ENCODE assay signal across 9 cellular contexts in the genomic region with DNA sequence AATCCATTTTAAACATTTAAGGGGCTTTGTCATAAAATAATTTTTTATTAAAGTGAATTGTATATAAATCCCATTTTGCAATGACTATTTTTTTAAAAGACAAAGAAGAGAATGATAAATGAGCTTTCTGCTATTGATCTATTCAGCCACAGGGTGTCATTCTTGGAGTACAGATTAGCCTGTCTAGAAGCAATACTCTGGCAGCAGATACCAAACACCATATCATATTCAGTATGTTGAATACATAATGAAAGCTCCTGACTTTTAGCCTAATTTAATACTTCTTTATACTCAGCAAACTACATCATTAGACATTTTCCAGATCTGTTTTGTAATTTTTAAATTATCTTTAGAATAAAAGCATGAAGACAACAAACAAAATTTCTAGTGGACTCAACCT.
A peak's percentile ranks its signal among the peaks of the same experiment; 100 is the strongest.
DNase-seq lines count a peak whose midpoint lies in the region; ATAC-seq and TF ChIP-seq lines count a peak whose summit lies in the region.
"Had no signal": no experiment of that assay in that cellular context is flagged by ENCODE, and none has a peak within 500 bp of the region (broad histone marks: within the 10 kb centered on the region; RNA-seq: fewer than 3 reads in every experiment).

No MANE protein-coding gene starts in this region.

- no peaks in the 10 kb centered on the region for H3K36me3 Mint-ChIP-seq in activated naive CD4-positive, alpha-beta T cell treated with anti-CD3 and anti-CD28 coated beads, Interleukin-2, amount 50 U/mL, for 72 hours
- no peaks in the 10 kb centered on the region for H3K36me3 Mint-ChIP-seq in immature natural killer cell
- H3K36me3 Mint-ChIP-seq: memory B cell had no signal

- H3K4me1 ChIP-seq in body of pancreas, result no peaks in the 10 kb centered on the region

- H3K36me3 ChIP-seq in body of pancreas (replicated peaks in 1 of 2; ENCODE audit: insufficient read depth in 1 of 2, low read depth in 2 of 2), result no peaks in the 10 kb centered on the region

- ATAC-seq in body of pancreas, result peak; percentile 64
- ATAC-seq in HG03196 (IDR thresholded peaks at IDR 0.05; ENCODE audit: unreplicated experiment), result no peak
- ATAC-seq in activated naive CD4-positive, alpha-beta T cell treated with anti-CD3 and anti-CD28 coated beads, Interleukin-2, amount 50 U/mL, for 72 hours, result no peak
- ATAC-seq in HG02678 (IDR thresholded peaks at IDR 0.05; ENCODE audit: unreplicated experiment), result no peak

- no peak overlapping the region for H3K4me3 ChIP-seq in body of pancreas

- peak; percentile 7 to 69 (median 54) for TF ChIP-seq CTCF in body of pancreas (IDR thresholded peaks at IDR 0.05)

- H3K9me3 Mint-ChIP-seq in activated naive CD4-positive, alpha-beta T cell treated with anti-CD3 and anti-CD28 coated beads, Interleukin-2, amount 50 U/mL, for 72 hours, result peaks cover 9 to 10% of the 10 kb centered on the region in 2 donors
- peaks cover under 1 to 12% (median 7%) of the 10 kb centered on the region in 6 donors for H3K9me3 Mint-ChIP-seq in immature natural killer cell

- H3K27ac Mint-ChIP-seq in activated naive CD4-positive, alpha-beta T cell treated with anti-CD3 and anti-CD28 coated beads, Interleukin-2, amount 50 U/mL, for 72 hours, result no peak overlapping the region
- H3K27ac Mint-ChIP-seq in immature natural killer cell, result no peak overlapping the region
- H3K27ac Mint-ChIP-seq: memory B cell had no signal

- H3K4me3 Mint-ChIP-seq in immature natural killer cell, result no peak overlapping the region
- H3K4me3 Mint-ChIP-seq: memory B cell had no signal

- H3K27ac ChIP-seq in body of pancreas, result no peak overlapping the region

- DNase-seq in EL, result peak; percentile 70
- peak; percentile 19 for DNase-seq in NCI-H146 treated with DMSO at 0.1 percent for 48 hours (lab: John Stamatoyannopoulos, UW; ENCODE audit: unreplicated experiment)
- peak in 1 of 4 donors; percentile 8 for DNase-seq in body of pancreas
- peak; percentile 79 for DNase-seq in kidney tubule cell (ENCODE audit: low spot score)
- DNase-seq in activated naive CD4-positive, alpha-beta T cell treated with anti-CD3 and anti-CD28 coated beads, Interleukin-2, amount 50 U/mL, for 72 hours (ENCODE audit: low spot score in 2 of 2), result no peak
- DNase-seq in immature natural killer cell, result no peak

- H3K4me1 Mint-ChIP-seq in immature natural killer cell, result no peaks in the 10 kb centered on the region
- H3K4me1 Mint-ChIP-seq: memory B cell had no signal

- no peaks in the 10 kb centered on the region for H3K27me3 ChIP-seq in body of pancreas

- H3K9me3 ChIP-seq in body of pancreas, result no peaks in the 10 kb centered on the region

- TF ChIP-seq POLR2A in body of pancreas (IDR thresholded peaks at IDR 0.05), result no peak

- no peaks in the 10 kb centered on the region for H3K27me3 Mint-ChIP-seq in immature natural killer cell (ENCODE audit: low read depth in 3 of 3)
- H3K27me3 Mint-ChIP-seq: memory B cell had no signal

- intact Hi-C loops in body of pancreas (cut with DNase I), result loop anchor here (10.0 kb wide), 1 partner anchor 719 kb away; no protein-coding TSS in a partner anchor

Comparison
In these comparisons a context has a peak if more than half of its experiments do, and no peak if none do; other contexts are left out.
1. DNase-seq: peak in EL (single experiment), NCI-H146 treated with DMSO at 0.1 percent for 48 hours (single experiment) and kidney tubule cell (single experiment); none in activated naive CD4-positive, alpha-beta T cell treated with anti-CD3 and anti-CD28 coated beads, Interleukin-2, amount 50 U/mL, for 72 hours (0 of 2) and immature natural killer cell (0 of 3).